Comparison of ENCODE assay signal across 1 cellular context in genomic region chr14:31229009-31229408, GRCh38.
TF ChIP-seq lines count a peak whose summit lies in the region.

No MANE protein-coding gene starts in this region.

TF ChIP-seq in HepG2, 621 proteins besides CTCF, POLR2A, EP300 and RAD21 (continued from another document):
- TF ChIP-seq ZBTB40 (IDR thresholded peaks at IDR 0.05) (no peak), ZBTB40 (CRISPR knock-in tag; IDR thresholded peaks at IDR 0.05) (no peak), ZBED4 (CRISPR knock-in tag; IDR thresholded peaks at IDR 0.05; ENCODE audit: borderline replicate concordance) (no peak), SALL2 (CRISPR knock-in tag; IDR thresholded peaks at IDR 0.05) (no peak), MBD4 (IDR thresholded peaks at IDR 0.05; ENCODE audit: borderline replicate concordance, low read length) (no peak), PPARG (CRISPR knock-in tag; conservative IDR thresholded peaks at IDR 0.05) (0 out of 2 replicates have a peak, but pooled peaks have one; percentile 35), CREB3 (CRISPR knock-in tag; IDR thresholded peaks at IDR 0.05) (no peak), BHLHE40 (IDR thresholded peaks at IDR 0.05; ENCODE audit: low read length) (no peak), ZBTB37 (CRISPR knock-in tag; IDR thresholded peaks at IDR 0.05) (no peak), MXD1 (CRISPR knock-in tag; IDR thresholded peaks at IDR 0.05) (no peak), ZNF549 (CRISPR knock-in tag; IDR thresholded peaks at IDR 0.05) (no peak), ZNF383 (CRISPR knock-in tag; IDR thresholded peaks at IDR 0.05; ENCODE audit: borderline replicate concordance) (no peak), SNAI1 (CRISPR knock-in tag; IDR thresholded peaks at IDR 0.05; ENCODE audit: borderline replicate concordance) (no peak; the same call in 1 of the 2 replicates)
TF ChIP-seq in HepG2: peak in this region for 2.
